Comparison of ENCODE assay signal across 30 cellular contexts in the genomic region with DNA sequence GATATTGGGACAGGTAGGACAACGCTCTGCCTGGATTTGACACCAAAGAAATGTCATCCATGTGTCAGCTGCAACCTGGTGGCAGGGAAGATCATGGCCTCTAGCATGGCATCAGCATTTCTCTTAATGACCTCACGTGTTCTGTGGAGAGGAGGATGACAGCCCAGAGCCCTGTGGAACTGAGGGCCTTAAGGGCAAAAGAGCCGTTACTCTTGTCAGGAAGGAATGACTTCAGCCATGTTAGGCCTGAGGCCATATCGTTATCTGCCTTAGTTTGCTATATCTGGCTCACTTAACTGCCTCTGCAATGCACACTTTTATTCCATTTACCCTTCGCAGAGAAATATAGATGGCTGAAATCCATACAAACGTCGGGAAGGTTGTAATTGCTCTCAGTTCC.
"Had no signal": no experiment of that assay in that cellular context is flagged by ENCODE, and none has a peak within 500 bp of the region (broad histone marks: within the 10 kb centered on the region; RNA-seq: fewer than 3 reads in every experiment).

No MANE protein-coding gene starts in this region.

- H3K27me3 ChIP-seq: adrenal gland, body of pancreas, dorsolateral prefrontal cortex, heart right ventricle had no signal

- DNase-seq: activated CD4-positive, alpha-beta memory T cell treated with anti-CD3 and anti-CD28 coated beads for 36 hours; activated CD4-positive, alpha-beta T cell treated with anti-CD3 and anti-CD28 coated beads for 36 hours; activated CD4-positive, alpha-beta T cell treated with anti-CD3 and anti-CD28 coated beads, Interleukin-2, amount 10 ng/mL, durations not matched to agents 24 days and 14 days; activated CD4-positive, CD25-positive, alpha-beta regulatory T cell; activated CD4-positive, CD25-positive, alpha-beta regulatory T cell treated with anti-CD3 and anti-CD28 coated beads, Interleukin-2, amount 50 U/mL, for 72 hours; activated CD8-positive, alpha-beta memory T cell treated with anti-CD3 and anti-CD28 coated beads, Interleukin-2, amount 10 ng/mL, durations not matched to agents 7 days and 5 days; activated CD8-positive, alpha-beta memory T cell treated with anti-CD3 and anti-CD28 coated beads, Interleukin-2, amount 50 U/mL, for 4 hours; activated CD8-positive, alpha-beta T cell treated with anti-CD3 and anti-CD28 coated beads, Interleukin-2, amount 10 ng/mL, durations not matched to agents 7 days and 5 days; activated effector memory CD4-positive, alpha-beta T cell treated with anti-CD3 and anti-CD28 coated beads, Interleukin-2, amount 50 U/mL, for 16 hours; activated naive CD4-positive, alpha-beta T cell treated with anti-CD3 and anti-CD28 coated beads for 36 hours; activated naive CD8-positive, alpha-beta T cell treated with anti-CD3 and anti-CD28 coated beads for 36 hours; activated naive CD8-positive, alpha-beta T cell treated with anti-CD3 and anti-CD28 coated beads, Interleukin-2, amount 50 U/mL, for 24 hours; activated T-cell treated with anti-CD3 and anti-CD28 coated beads, Interleukin-2, amount 50 U/mL, for 1 hour; activated T-cell treated with anti-CD3 and anti-CD28 coated beads, Interleukin-2, amount 50 U/mL, for 48 hours; adrenal gland; amygdala; aorta; body of pancreas; caudate nucleus; dorsolateral prefrontal cortex; effector memory CD4-positive, alpha-beta T cell; endodermal cell; foreskin fibroblast; heart right ventricle; T-helper 1 cell; T-helper 17 cell; T1000; WERI-Rb-1 had no signal

- H3K4me3 ChIP-seq: adrenal gland, body of pancreas, coronary artery, dorsolateral prefrontal cortex, heart right ventricle had no signal

- FAIRE-seq: frontal cortex had no signal

- H3K9me3 ChIP-seq: adrenal gland, body of pancreas, heart right ventricle had no signal

- H3K27ac ChIP-seq: adrenal gland, body of pancreas, coronary artery, dorsolateral prefrontal cortex, heart right ventricle, WERI-Rb-1 had no signal

- H3K36me3 ChIP-seq: adrenal gland, heart right ventricle, WERI-Rb-1 had no signal
